Comparison of ENCODE assay signal across 1 cellular context in genomic region chr19:2793577-2793976, GRCh38.
TF ChIP-seq lines count a peak whose summit lies in the region.

No MANE protein-coding gene starts in this region.

TF ChIP-seq in K562, 482 proteins besides CTCF, POLR2A, EP300 and RAD21:
- TF ChIP-seq ZNF280B (CRISPR knock-in tag; IDR thresholded peaks at IDR 0.05): no peak
- peak; percentile 58 for TF ChIP-seq ZNF146 (CRISPR knock-in tag; IDR thresholded peaks at IDR 0.05; ENCODE audit: unreplicated experiment)
- no peak for TF ChIP-seq CUX1 (CRISPR knock-in tag; IDR thresholded peaks at IDR 0.05)
TF ChIP-seq in K562: peak in this region for 1.
